22 cellular contexts compared by ENCODE assay signal in genomic region chr5:106019271-106019670, GRCh38.
DNase-seq lines count a peak whose midpoint lies in the region; ATAC-seq lines count a peak whose summit lies in the region.
"Had no signal": no experiment of that assay in that cellular context is flagged by ENCODE, and none has a peak within 500 bp of the region (broad histone marks: within the 10 kb centered on the region; RNA-seq: fewer than 3 reads in every experiment).

No MANE protein-coding gene starts in this region.

- ATAC-seq in left ventricle myocardium superior: peak; percentile 63
- ATAC-seq: activated T-cell treated with anti-CD3 and anti-CD28 coated beads, Interleukin-2, amount 50 U/mL, for 4 hours; naive thymus-derived CD4-positive, alpha-beta T cell had no signal

- intact Hi-C loops in left ventricle myocardium superior (cut with micrococcal nuclease): no loop called here
- intact Hi-C loops in cardiac septum (cut with DNase I): no loop called here

- DNase-seq in left ventricle myocardium superior: no peak
- DNase-seq in cardiac septum (ENCODE audit: low spot score): no peak
- DNase-seq in astrocyte of the hippocampus (ENCODE audit: low read depth, low spot score): peak; percentile 31
- peak; percentile 40 for DNase-seq in fibroblast of the conjunctiva (ENCODE audit: low read depth)
- no peak for DNase-seq in midbrain (lab: John Stamatoyannopoulos, UW)
- no peak for DNase-seq in nucleus accumbens (lab: John Stamatoyannopoulos, UW)
- DNase-seq in T-helper 2 cell: no peak
- DNase-seq: activated CD8-positive, alpha-beta memory T cell treated with anti-CD3 and anti-CD28 coated beads for 24 hours; activated naive CD4-positive, alpha-beta T cell treated with Interleukin-2 at 50 U/mL for 16 hours; activated T-cell treated with anti-CD3 and anti-CD28 coated beads, Interleukin-2, amount 50 U/mL, for 4 hours; CD4-positive, CD25-positive, alpha-beta regulatory T cell; DMS 273 treated with DMSO at 0.1 percent for 48 hours; kidney glomerular epithelial cell; mesenchymal stem cell; MG63; naive thymus-derived CD4-positive, alpha-beta T cell; NCI-H1694 treated with DMSO at 0.1 percent for 48 hours; NCI-H524 treated with DMSO at 0.1 percent for 48 hours; SHP77; stimulated activated naive CD4-positive, alpha-beta T cell; SW 1271; thyroid gland had no signal

Comparison
In these comparisons a context has a peak if more than half of its experiments do, and no peak if none do; other contexts are left out.
1. DNase-seq: peak in astrocyte of the hippocampus (single experiment) and fibroblast of the conjunctiva (single experiment); none in left ventricle myocardium superior (single experiment), cardiac septum (single experiment), midbrain (single experiment), nucleus accumbens (0 of 56) and T-helper 2 cell (0 of 5).